30 cellular contexts compared by ENCODE assay signal in genomic region chr20:33650111-33650752, GRCh38. TPM values are rescaled to one million over a fixed set of nuclear protein-coding genes. Genes with fewer than 3 reads are reported as not detected.
DNase-seq lines count a peak whose midpoint lies in the region; ATAC-seq, FAIRE-seq and TF ChIP-seq lines count a peak whose summit lies in the region.
"Had no signal": no experiment of that assay in that cellular context is flagged by ENCODE, and none has a peak within 500 bp of the region (broad histone marks: within the 10 kb centered on the region; RNA-seq: fewer than 3 reads in every experiment).

No MANE protein-coding gene starts in this region.

- TF ChIP-seq POLR2A in HepG2 (IDR thresholded peaks at IDR 0.05; ENCODE audit: insufficient read depth in 1 of 2, low read depth in 2 of 2, low read length in 2 of 2): peak in 1 of 2 experiments; percentile 50; a peak in 1 of 4 replicates
- TF ChIP-seq POLR2A in right lobe of liver (IDR thresholded peaks at IDR 0.05): no peak

- H3K9ac ChIP-seq in HepG2 (ENCODE audit: insufficient read depth, low read depth, low read length): no peak overlapping the region

- H3K4me3 ChIP-seq in HepG2 (replicated peaks in 1 of 3; ENCODE audit: insufficient read depth in 1 of 3, low read depth in 2 of 3, low read length in 3 of 3) (no peak overlapping the region), right lobe of liver (no peak overlapping the region), mucosa of descending colon (no peak overlapping the region), dorsolateral prefrontal cortex (no peak overlapping the region)
- H3K4me3 ChIP-seq: breast epithelium, pancreas, thyroid gland had no signal

- in situ Hi-C loops in HepG2 (cut with HindIII; ENCODE audit: extremely low pct_ligation_motif_present, low pct_unique_long_range_greater_than_20kb): loop anchor here (5.0 kb wide), 1 partner anchor 188 kb away; no protein-coding TSS in a partner anchor

- no TSS peak for BruUV-seq in HepG2 (replicated peaks; lab: Mats Ljungman, UMichigan)

- H2AFZ ChIP-seq in HepG2 (ENCODE audit: low read length): no peak overlapping the region

- no peak overlapping the region for H3K4me2 ChIP-seq in HepG2 (ENCODE audit: low read depth, low read length)

- DNase-seq in HepG2 (ENCODE audit: low spot score) (no peak), right lobe of liver (no peak), mucosa of descending colon (peak in 1 of 3 donors; percentile 29), dorsolateral prefrontal cortex (no peak)
- no peak for DNase-seq in stimulated activated naive CD8-positive, alpha-beta T cell treated with anti-CD3 and anti-CD28 coated beads, Interleukin-15, amount 100 ng/mL, for 72 hours
- DNase-seq in activated T-cell treated with anti-CD3 and anti-CD28 coated beads, Interleukin-2, amount 50 U/mL, for 1 hour: no peak
- DNase-seq: activated B cell treated with CpG ODN at 0.5 μM for 24 hours; COR-L47; DND-41; effector CD8-positive, alpha-beta T cell; KG1; MM.1S; NCI-H1417 treated with DMSO at 0.1 percent for 48 hours; NCI-H2107; nephron progenitor cell; NK-92 treated with Interleukin-12 subunit alpha and Interleukin-12 subunit beta, amount 100 ng/mL, for 24 hours; SIG-M5; stimulated activated naive CD4-positive, alpha-beta T cell treated with Interleukin-2 at 50 U/mL for 16 hours had no signal

- intact Hi-C loops in HepG2 (cut with micrococcal nuclease; ENCODE audit: unreplicated experiment) (loop anchor here (5.0 kb wide), 1 partner anchor 133 kb away; no protein-coding TSS in a partner anchor), right lobe of liver (cut with DNase I) (loop anchor here in 1 of 2 donors (10.0 kb wide), 1 partner anchor 185 kb away; no protein-coding TSS in a partner anchor), mucosa of descending colon (cut with DNase I, micrococcal nuclease) (loop anchor here (10.0 kb wide), 1 partner anchor 185 kb away; no protein-coding TSS in a partner anchor), dorsolateral prefrontal cortex (cut with DNase I) (loop anchor here in 1 of 2 donors (5.0 to 10.0 kb wide), 2 partner anchors 193 to 255 kb away; no protein-coding TSS in a partner anchor)

- H3K27me3 ChIP-seq in HepG2 (ENCODE audit: control insufficient read depth in 1 of 2, insufficient read depth in 2 of 2, low read length in 2 of 2) (no peaks in the 10 kb centered on the region), right lobe of liver (no peaks in the 10 kb centered on the region), dorsolateral prefrontal cortex (no peaks in the 10 kb centered on the region)
- H3K27me3 ChIP-seq: breast epithelium, pancreas, thyroid gland had no signal

- H3K79me2 ChIP-seq in HepG2 (ENCODE audit: insufficient read depth, low read length): no peaks in the 10 kb centered on the region

- 0 out of 2 replicates have a peak, but pooled peaks have one; percentile 9 for TF ChIP-seq RAD21 in HepG2 (CRISPR knock-in tag; IDR thresholded peaks at IDR 0.05)

- H3K9me3 ChIP-seq in HepG2 (ENCODE audit: low read length) (no peaks in the 10 kb centered on the region), right lobe of liver (no peaks in the 10 kb centered on the region), mucosa of descending colon (no peaks in the 10 kb centered on the region)
- H3K9me3 ChIP-seq: breast epithelium, pancreas, thyroid gland had no signal

- H3K9me3 Mint-ChIP-seq in stimulated activated naive CD8-positive, alpha-beta T cell treated with anti-CD3 and anti-CD28 coated beads, Interleukin-15, amount 100 ng/mL, for 72 hours: no peaks in the 10 kb centered on the region
- H3K9me3 Mint-ChIP-seq: activated B cell treated with CpG ODN at 0.5 μM for 24 hours; activated naive CD4-positive, alpha-beta T cell treated with anti-CD3 and anti-CD28 coated beads, Interleukin-2, amount 50 U/mL, for 24 hours; nephron progenitor cell had no signal

- no peak for FAIRE-seq in HepG2 (lab: Jason Lieb, UNC)
- FAIRE-seq: H54, keratinocyte, pancreas had no signal

- POLR2A ChIA-PET in HepG2 (lab: Yijun Ruan, JAX): interaction anchor here (2.2 kb wide), 1 partner anchor 13 kb away, joined by 8 read pairs; no protein-coding TSS in a partner anchor

- H3K4me1 ChIP-seq in HepG2 (ENCODE audit: insufficient read depth, low read length) (peaks cover 36% of the 10 kb centered on the region), right lobe of liver (peaks cover 0 to 36% (median 8%) of the 10 kb centered on the region in 4 donors), mucosa of descending colon (ENCODE audit: low read depth) (peaks cover 48% of the 10 kb centered on the region)

- no peaks in the 10 kb centered on the region; the same call in 1 of the 2 replicates for H4K20me1 ChIP-seq in HepG2 (ENCODE audit: insufficient read depth, low read length)

- CTCF ChIA-PET in HepG2 (lab: Yijun Ruan, JAX; ENCODE audit: low intra/inter-chr PET ratio, low total read pairs): interaction anchor here (4.7 kb wide), 1 partner anchor 192 kb away, joined by 53 read pairs; no protein-coding TSS in a partner anchor

- peaks cover 6 to 8% of the 10 kb centered on the region in 2 experiments; a peak in 4 of 5 replicates for H3K36me3 ChIP-seq in HepG2 (replicated peaks in 1 of 2; ENCODE audit: control insufficient read depth in 1 of 2, insufficient read depth in 2 of 2, low read length in 2 of 2)
- H3K36me3 ChIP-seq in right lobe of liver: peaks cover 0 to under 1% (median 0%) of the 10 kb centered on the region in 4 donors
- no peaks in the 10 kb centered on the region for H3K36me3 ChIP-seq in mucosa of descending colon (ENCODE audit: low read depth)
- H3K36me3 ChIP-seq: breast epithelium had no signal

- 63% methylated on average over 11 of the region's 11 CpGs for WGBS in HepG2 (ENCODE audit: low lambda C conversion rate)
- WGBS in right lobe of liver (ENCODE audit: insufficient coverage, low coverage, low lambda C conversion rate, missing lambda C conversion rate): 81% methylated on average over 5 of the region's 11 CpGs

- TF ChIP-seq CTCF in HepG2 (CRISPR knock-in tag; IDR thresholded peaks at IDR 0.05) (no peak), right lobe of liver (IDR thresholded peaks at IDR 0.05) (no peak), VCaP (conservative IDR thresholded peaks at IDR 0.05) (no peak), mucosa of descending colon (IDR thresholded peaks at IDR 0.05) (no peak), dorsolateral prefrontal cortex (IDR thresholded peaks at IDR 0.05 in 54 of 56, conservative IDR thresholded peaks at IDR 0.05 in 2 of 56; ENCODE audit: low read depth in 1 of 56, partially characterized antibody in 56 of 56) (no peak)

- H3K4me1 Mint-ChIP-seq in stimulated activated naive CD8-positive, alpha-beta T cell treated with anti-CD3 and anti-CD28 coated beads, Interleukin-15, amount 100 ng/mL, for 72 hours: peaks cover 33% of the 10 kb centered on the region

- no peak overlapping the region for H3K27ac Mint-ChIP-seq in stimulated activated naive CD8-positive, alpha-beta T cell treated with anti-CD3 and anti-CD28 coated beads, Interleukin-15, amount 100 ng/mL, for 72 hours
- H3K27ac Mint-ChIP-seq: activated B cell treated with CpG ODN at 0.5 μM for 24 hours; activated naive CD4-positive, alpha-beta T cell treated with anti-CD3 and anti-CD28 coated beads, Interleukin-2, amount 50 U/mL, for 24 hours; B cell; nephron progenitor cell had no signal

- no peak for TF ChIP-seq EP300 in HepG2 (IDR thresholded peaks at IDR 0.05; ENCODE audit: low read depth in 2 of 2, low read length in 2 of 2)
- no peak for TF ChIP-seq EP300 in HepG2 (CRISPR knock-in tag; IDR thresholded peaks at IDR 0.05; ENCODE audit: borderline replicate concordance)

- H3K27ac ChIP-seq in HepG2 (ENCODE audit: extremely low read length, insufficient read depth, low read length) (no peak overlapping the region), right lobe of liver (no peak overlapping the region), VCaP (peak overlapping the region; percentile 99), dorsolateral prefrontal cortex (peak overlapping the region in 3 of 59 donors; percentile 31 to 70 (median 31))
- H3K27ac ChIP-seq: pancreas had no signal

- peak; percentile 8 for ATAC-seq in HepG2
- no peak for ATAC-seq in right lobe of liver
- peak; percentile 3 for ATAC-seq in mucosa of descending colon
- ATAC-seq in HG03571 (IDR thresholded peaks at IDR 0.05; ENCODE audit: unreplicated experiment): no peak
- ATAC-seq in stimulated activated naive CD8-positive, alpha-beta T cell treated with anti-CD3 and anti-CD28 coated beads, Interleukin-15, amount 100 ng/mL, for 72 hours: no peak
- ATAC-seq: pancreas, sciatic nerve had no signal

- H3K27me3 Mint-ChIP-seq in stimulated activated naive CD8-positive, alpha-beta T cell treated with anti-CD3 and anti-CD28 coated beads, Interleukin-15, amount 100 ng/mL, for 72 hours: no peaks in the 10 kb centered on the region
- H3K27me3 Mint-ChIP-seq: activated B cell treated with CpG ODN at 0.5 μM for 24 hours; activated naive CD4-positive, alpha-beta T cell treated with anti-CD3 and anti-CD28 coated beads, Interleukin-2, amount 50 U/mL, for 24 hours; B cell had no signal

- H3K4me3 Mint-ChIP-seq in stimulated activated naive CD8-positive, alpha-beta T cell treated with anti-CD3 and anti-CD28 coated beads, Interleukin-15, amount 100 ng/mL, for 72 hours: no peak overlapping the region
- H3K4me3 Mint-ChIP-seq: activated B cell treated with CpG ODN at 0.5 μM for 24 hours; activated naive CD4-positive, alpha-beta T cell treated with anti-CD3 and anti-CD28 coated beads, Interleukin-2, amount 50 U/mL, for 24 hours; B cell; nephron progenitor cell had no signal

RNA-seq across cellular contexts. Expression of gene C20orf144, which starts 11.9 kb away (rescaled TPM):
- total RNA-seq in HepG2 (2016; rRNA removed; fragmentation: Illumina TruSeq; extraction: Trizol) (0.09 and 0.14 TPM in 2 replicates), right lobe of liver (under 1 TPM in 1 of 6 experiments, not detected in 5; 0.18 TPM), mucosa of descending colon (under 1 TPM in 1 of 3 donors, not detected in 2; 0.24 TPM), dorsolateral prefrontal cortex (under 1 TPM in 34 of 120 experiments, not detected in 86; 0.19 to 0.98 (median 0.29) TPM)
- total RNA-seq in HepG2 (2016; cell fraction: cytosol; rRNA removed; fragmentation: Illumina TruSeq; extraction: Trizol; ENCODE audit: low read depth): 0.30 and 0.35 TPM in 2 replicates
- 0.11 TPM in 1 of 2 replicates, not detected in the other for total RNA-seq in HepG2 (2016; cell fraction: insoluble cytoplasmic fraction; rRNA removed; fragmentation: Illumina TruSeq; extraction: Trizol)
- 0.37 and 0.38 TPM in 2 replicates for total RNA-seq in HepG2 (2016; cell fraction: membrane; rRNA removed; fragmentation: Illumina TruSeq; extraction: Trizol)
- total RNA-seq in HepG2 (2016; cell fraction: nucleus; rRNA removed; fragmentation: Illumina TruSeq; extraction: Trizol): 0.31 and 0.37 TPM in 2 replicates
- polyA plus RNA-seq in HepG2 (2011; rRNA removed): 0.16 TPM in 2 replicates
- polyA plus RNA-seq in HepG2 (2011; cell fraction: cytosol; rRNA removed): 0.17 and 0.29 TPM in 2 replicates
- polyA plus RNA-seq in HepG2 (2011; cell fraction: nucleus; rRNA removed): 0.18 and 0.24 TPM in 2 replicates
- polyA plus RNA-seq in HepG2 (2012): 0.21 and 0.32 TPM in 2 replicates
- polyA plus RNA-seq in HepG2 (2016; cell fraction: cytosol; fragmentation: Illumina TruSeq; extraction: Trizol; ENCODE audit: low read depth): 0.12 and 0.15 TPM in 2 replicates
- 0.20 and 0.21 TPM in 2 replicates for polyA plus RNA-seq in HepG2 (2016; cell fraction: insoluble cytoplasmic fraction; fragmentation: Illumina TruSeq; extraction: Trizol; ENCODE audit: low read depth)
- 0.27 and 0.39 TPM in 2 replicates for polyA plus RNA-seq in HepG2 (2016; cell fraction: membrane; fragmentation: Illumina TruSeq; extraction: Trizol; ENCODE audit: low read depth)
- not detected in 2 replicates for polyA plus RNA-seq in HepG2 (2016; cell fraction: nucleus; fragmentation: Illumina TruSeq; extraction: Trizol; ENCODE audit: insufficient read depth, low read depth)
- polyA minus RNA-seq in HepG2 (2011; rRNA and poly(A)+ RNA removed; ENCODE audit: low replicate concordance): 0.58 TPM in 1 of 2 replicates, not detected in the other
- polyA minus RNA-seq in HepG2 (2011; cell fraction: cytosol; rRNA and poly(A)+ RNA removed): not detected in 2 replicates
- polyA minus RNA-seq in HepG2 (2011; cell fraction: nucleus; rRNA and poly(A)+ RNA removed): 0.26 TPM in 1 of 2 replicates, not detected in the other
- total RNA-seq: epithelial cell of proximal tubule, lower leg skin, sciatic nerve had no signal

RNA-seq across cellular contexts. Expression of gene ACTL10, which starts 16.5 kb away (rescaled TPM):
- total RNA-seq in HepG2 (2016; rRNA removed; fragmentation: Illumina TruSeq; extraction: Trizol): not detected in 2 replicates
- total RNA-seq in HepG2 (2016; cell fraction: cytosol; rRNA removed; fragmentation: Illumina TruSeq; extraction: Trizol; ENCODE audit: low read depth): not detected in 2 replicates
- total RNA-seq in HepG2 (2016; cell fraction: insoluble cytoplasmic fraction; rRNA removed; fragmentation: Illumina TruSeq; extraction: Trizol): not detected in 2 replicates
- total RNA-seq in HepG2 (2016; cell fraction: membrane; rRNA removed; fragmentation: Illumina TruSeq; extraction: Trizol): not detected in 2 replicates
- total RNA-seq in HepG2 (2016; cell fraction: nucleus; rRNA removed; fragmentation: Illumina TruSeq; extraction: Trizol): not detected in 2 replicates
- polyA plus RNA-seq in HepG2 (2011; rRNA removed): not detected in 2 replicates
- not detected in 2 replicates for polyA plus RNA-seq in HepG2 (2011; cell fraction: cytosol; rRNA removed)
- polyA plus RNA-seq in HepG2 (2011; cell fraction: nucleus; rRNA removed): not detected in 2 replicates
- 0.11 and 0.12 TPM in 2 replicates for polyA plus RNA-seq in HepG2 (2012)
- not detected in 2 replicates for polyA plus RNA-seq in HepG2 (2016; cell fraction: cytosol; fragmentation: Illumina TruSeq; extraction: Trizol; ENCODE audit: low read depth)
- not detected in 2 replicates for polyA plus RNA-seq in HepG2 (2016; cell fraction: insoluble cytoplasmic fraction; fragmentation: Illumina TruSeq; extraction: Trizol; ENCODE audit: low read depth)
- polyA plus RNA-seq in HepG2 (2016; cell fraction: membrane; fragmentation: Illumina TruSeq; extraction: Trizol; ENCODE audit: low read depth): not detected in 2 replicates
- polyA plus RNA-seq in HepG2 (2016; cell fraction: nucleus; fragmentation: Illumina TruSeq; extraction: Trizol; ENCODE audit: insufficient read depth, low read depth): not detected in 2 replicates
- 0.12 and 3.5 TPM in 2 replicates for polyA minus RNA-seq in HepG2 (2011; rRNA and poly(A)+ RNA removed; ENCODE audit: low replicate concordance)
- polyA minus RNA-seq in HepG2 (2011; cell fraction: cytosol; rRNA and poly(A)+ RNA removed): not detected in 2 replicates
- polyA minus RNA-seq in HepG2 (2011; cell fraction: nucleus; rRNA and poly(A)+ RNA removed): not detected in 2 replicates
- total RNA-seq in right lobe of liver: 1 to 10 TPM in 1 of 6 experiments, under 1 TPM in 4, not detected in 1; 0.20 to 1.1 (median 0.56) TPM
- 1 to 10 TPM; 1.7 to 4.2 (median 2.4) TPM for total RNA-seq in mucosa of descending colon
- 1 to 10 TPM in 1 of 120 experiments, under 1 TPM in 82, not detected in 37; 0.20 to 1.3 (median 0.39) TPM for total RNA-seq in dorsolateral prefrontal cortex

RNA-seq across cellular contexts. Expression of gene NECAB3, which starts 24.0 kb away (rescaled TPM):
- total RNA-seq in HepG2 (2016; rRNA removed; fragmentation: Illumina TruSeq; extraction: Trizol) (26.4 and 61.5 TPM in 2 replicates), right lobe of liver (10 to 100 TPM; 13.2 to 21.9 (median 19.2) TPM), mucosa of descending colon (10 to 100 TPM; 50.7 to 55.7 (median 51.7) TPM), dorsolateral prefrontal cortex (100 to 1,000 TPM in 2 of 120 experiments, 10 to 100 TPM in 118; 40.0 to 107 (median 69.5) TPM)
- total RNA-seq in HepG2 (2016; cell fraction: cytosol; rRNA removed; fragmentation: Illumina TruSeq; extraction: Trizol; ENCODE audit: low read depth): 43.9 and 46.0 TPM in 2 replicates
- total RNA-seq in HepG2 (2016; cell fraction: insoluble cytoplasmic fraction; rRNA removed; fragmentation: Illumina TruSeq; extraction: Trizol): 23.2 and 62.1 TPM in 2 replicates
- total RNA-seq in HepG2 (2016; cell fraction: membrane; rRNA removed; fragmentation: Illumina TruSeq; extraction: Trizol): 62.7 and 67.8 TPM in 2 replicates
- total RNA-seq in HepG2 (2016; cell fraction: nucleus; rRNA removed; fragmentation: Illumina TruSeq; extraction: Trizol): 71.4 and 86.1 TPM in 2 replicates
- 65.5 and 81.8 TPM in 2 replicates for polyA plus RNA-seq in HepG2 (2011; rRNA removed)
- polyA plus RNA-seq in HepG2 (2011; cell fraction: cytosol; rRNA removed): 30.3 and 70.4 TPM in 2 replicates
- polyA plus RNA-seq in HepG2 (2011; cell fraction: nucleus; rRNA removed): 585 and 688 TPM in 2 replicates
- polyA plus RNA-seq in HepG2 (2012): 32.0 and 41.2 TPM in 2 replicates
- polyA plus RNA-seq in HepG2 (2016; cell fraction: cytosol; fragmentation: Illumina TruSeq; extraction: Trizol; ENCODE audit: low read depth): 18.6 and 21.1 TPM in 2 replicates
- 21.8 and 29.6 TPM in 2 replicates for polyA plus RNA-seq in HepG2 (2016; cell fraction: insoluble cytoplasmic fraction; fragmentation: Illumina TruSeq; extraction: Trizol; ENCODE audit: low read depth)
- polyA plus RNA-seq in HepG2 (2016; cell fraction: membrane; fragmentation: Illumina TruSeq; extraction: Trizol; ENCODE audit: low read depth): 29.2 TPM in 2 replicates
- polyA plus RNA-seq in HepG2 (2016; cell fraction: nucleus; fragmentation: Illumina TruSeq; extraction: Trizol; ENCODE audit: insufficient read depth, low read depth): 161 and 163 TPM in 2 replicates
- 148 and 154 TPM in 2 replicates for polyA minus RNA-seq in HepG2 (2011; rRNA and poly(A)+ RNA removed; ENCODE audit: low replicate concordance)
- polyA minus RNA-seq in HepG2 (2011; cell fraction: cytosol; rRNA and poly(A)+ RNA removed): 27.1 and 33.2 TPM in 2 replicates
- polyA minus RNA-seq in HepG2 (2011; cell fraction: nucleus; rRNA and poly(A)+ RNA removed): 103 and 112 TPM in 2 replicates

RNA-seq across cellular contexts. Expression of gene E2F1, which starts 36.0 kb away (rescaled TPM):
- total RNA-seq in HepG2 (2016; rRNA removed; fragmentation: Illumina TruSeq; extraction: Trizol) (25.3 and 39.4 TPM in 2 replicates), right lobe of liver (1 to 10 TPM in 2 of 6 experiments, under 1 TPM in 4; 0.24 to 8.8 (median 0.77) TPM), mucosa of descending colon (1 to 10 TPM; 3.6 to 8.2 (median 4.1) TPM), dorsolateral prefrontal cortex (10 to 100 TPM in 17 of 120 experiments, 1 to 10 TPM in 103; 5.2 to 12.7 (median 8.2) TPM)
- 23.5 and 26.5 TPM in 2 replicates for total RNA-seq in HepG2 (2016; cell fraction: cytosol; rRNA removed; fragmentation: Illumina TruSeq; extraction: Trizol; ENCODE audit: low read depth)
- 22.9 and 41.6 TPM in 2 replicates for total RNA-seq in HepG2 (2016; cell fraction: insoluble cytoplasmic fraction; rRNA removed; fragmentation: Illumina TruSeq; extraction: Trizol)
- 49.7 and 51.9 TPM in 2 replicates for total RNA-seq in HepG2 (2016; cell fraction: membrane; rRNA removed; fragmentation: Illumina TruSeq; extraction: Trizol)
- 29.5 and 34.7 TPM in 2 replicates for total RNA-seq in HepG2 (2016; cell fraction: nucleus; rRNA removed; fragmentation: Illumina TruSeq; extraction: Trizol)
- polyA plus RNA-seq in HepG2 (2011; rRNA removed): 22.5 and 25.5 TPM in 2 replicates
- polyA plus RNA-seq in HepG2 (2011; cell fraction: cytosol; rRNA removed): 14.5 and 25.4 TPM in 2 replicates
- 50.7 and 66.4 TPM in 2 replicates for polyA plus RNA-seq in HepG2 (2011; cell fraction: nucleus; rRNA removed)
- 14.4 and 23.5 TPM in 2 replicates for polyA plus RNA-seq in HepG2 (2012)
- 39.6 and 41.6 TPM in 2 replicates for polyA plus RNA-seq in HepG2 (2016; cell fraction: cytosol; fragmentation: Illumina TruSeq; extraction: Trizol; ENCODE audit: low read depth)
- polyA plus RNA-seq in HepG2 (2016; cell fraction: insoluble cytoplasmic fraction; fragmentation: Illumina TruSeq; extraction: Trizol; ENCODE audit: low read depth): 32.3 and 37.3 TPM in 2 replicates
- polyA plus RNA-seq in HepG2 (2016; cell fraction: membrane; fragmentation: Illumina TruSeq; extraction: Trizol; ENCODE audit: low read depth): 56.5 and 59.4 TPM in 2 replicates
- polyA plus RNA-seq in HepG2 (2016; cell fraction: nucleus; fragmentation: Illumina TruSeq; extraction: Trizol; ENCODE audit: insufficient read depth, low read depth): 97.6 and 106 TPM in 2 replicates
- 35.0 and 64.5 TPM in 2 replicates for polyA minus RNA-seq in HepG2 (2011; rRNA and poly(A)+ RNA removed; ENCODE audit: low replicate concordance)
- 7.4 and 10.7 TPM in 2 replicates for polyA minus RNA-seq in HepG2 (2011; cell fraction: cytosol; rRNA and poly(A)+ RNA removed)
- polyA minus RNA-seq in HepG2 (2011; cell fraction: nucleus; rRNA and poly(A)+ RNA removed): 8.0 and 10.6 TPM in 2 replicates

Comparison
In these comparisons a context has a peak if more than half of its experiments do, and no peak if none do; other contexts are left out.
1. ATAC-seq: peak in HepG2 (single experiment) and mucosa of descending colon (single experiment); none in right lobe of liver (0 of 4), HG03571 (single experiment) and stimulated activated naive CD8-positive, alpha-beta T cell treated with anti-CD3 and anti-CD28 coated beads, Interleukin-15, amount 100 ng/mL, for 72 hours (single experiment).